19 cellular contexts compared by ENCODE assay signal in the genomic region with DNA sequence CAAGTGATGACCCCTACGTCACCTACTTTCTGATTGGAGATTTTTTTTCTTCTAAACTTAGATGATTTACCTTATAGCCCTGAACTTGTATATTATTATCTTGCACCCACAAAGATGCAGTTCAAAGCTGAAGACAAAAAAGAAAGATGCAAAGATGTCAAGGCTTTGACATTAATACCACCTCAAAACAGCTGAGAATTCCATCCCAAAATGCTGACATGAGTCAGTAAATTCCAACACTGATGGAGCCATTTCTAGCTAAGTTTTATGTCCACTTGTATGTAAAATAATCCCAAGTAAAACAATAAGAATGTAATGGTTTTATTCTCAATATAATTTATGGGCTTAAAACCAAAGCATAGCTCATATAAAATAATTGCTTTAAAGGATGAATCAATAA.
"Had no signal": no experiment of that assay in that cellular context is flagged by ENCODE, and none has a peak within 500 bp of the region (broad histone marks: within the 10 kb centered on the region; RNA-seq: fewer than 3 reads in every experiment).

No MANE protein-coding gene starts in this region.

- H3K27ac Mint-ChIP-seq: mesothelial cell of epicardium, naive B cell had no signal

- H3K36me3 Mint-ChIP-seq: mesothelial cell of epicardium, naive B cell had no signal

- H3K4me3 ChIP-seq: coronary artery, dorsolateral prefrontal cortex, esophagus muscularis mucosa, gastroesophageal sphincter, heart right ventricle, left lung, lower lobe of right lung, mucosa of descending colon had no signal

- H3K9me3 ChIP-seq: esophagus muscularis mucosa, gastroesophageal sphincter, left lung, lower lobe of right lung had no signal

- H3K27me3 Mint-ChIP-seq: naive B cell had no signal

- DNase-seq: dermis blood vessel endothelial cell; dorsolateral prefrontal cortex; effector CD4-positive, alpha-beta T cell; effector memory CD4-positive, alpha-beta T cell; foreskin keratinocyte; heart right ventricle; hippocampal formation; left cardiac atrium; left lung; left ventricle myocardium superior; lower lobe of right lung; mucosa of descending colon; naive B cell had no signal

- H3K27ac ChIP-seq: coronary artery, dorsolateral prefrontal cortex, esophagus muscularis mucosa, foreskin keratinocyte, gastroesophageal sphincter, heart right ventricle, left lung, lower lobe of right lung had no signal

- H3K4me3 Mint-ChIP-seq: mesothelial cell of epicardium, naive B cell had no signal

- FAIRE-seq: endothelial cell of umbilical vein, keratinocyte had no signal

- H3K4me1 Mint-ChIP-seq: naive B cell had no signal

- H3K27me3 ChIP-seq: dorsolateral prefrontal cortex, esophagus muscularis mucosa, foreskin keratinocyte, gastroesophageal sphincter, heart right ventricle, left lung had no signal

- H3K4me1 ChIP-seq: esophagus muscularis mucosa, foreskin keratinocyte, gastroesophageal sphincter, left lung, lower lobe of right lung had no signal

- H3K36me3 ChIP-seq: esophagus muscularis mucosa, gastroesophageal sphincter, heart right ventricle, left lung, lower lobe of right lung had no signal
